Comparison of ENCODE assay signal across 9 cellular contexts in the genomic region with DNA sequence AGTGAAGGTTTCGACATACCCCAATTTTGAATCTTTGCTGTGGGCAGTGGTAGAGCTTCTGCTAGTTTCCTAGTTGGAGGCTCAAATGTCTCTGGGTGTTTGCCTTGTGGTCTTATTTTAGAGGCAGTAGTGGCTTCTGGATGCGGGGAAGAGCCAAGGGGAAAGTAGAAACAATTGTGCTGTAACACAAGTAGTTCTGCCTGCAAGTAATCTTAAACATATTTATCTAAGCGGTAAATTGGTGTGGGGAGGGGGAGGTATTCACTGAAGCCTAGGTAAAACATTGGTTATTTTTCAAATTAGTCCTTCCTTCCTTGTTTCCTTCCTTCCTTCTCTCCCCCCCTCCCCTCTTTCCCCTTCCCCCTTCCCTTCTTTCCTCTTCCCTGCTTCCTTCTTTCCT. TPM values are rescaled to one million over a fixed set of nuclear protein-coding genes. Genes with fewer than 3 reads are reported as not detected.
DNase-seq lines count a peak whose midpoint lies in the region; ATAC-seq and TF ChIP-seq lines count a peak whose summit lies in the region.
"Had no signal": no experiment of that assay in that cellular context is flagged by ENCODE, and none has a peak within 500 bp of the region (broad histone marks: within the 10 kb centered on the region; RNA-seq: fewer than 3 reads in every experiment).

A gene with protein sequence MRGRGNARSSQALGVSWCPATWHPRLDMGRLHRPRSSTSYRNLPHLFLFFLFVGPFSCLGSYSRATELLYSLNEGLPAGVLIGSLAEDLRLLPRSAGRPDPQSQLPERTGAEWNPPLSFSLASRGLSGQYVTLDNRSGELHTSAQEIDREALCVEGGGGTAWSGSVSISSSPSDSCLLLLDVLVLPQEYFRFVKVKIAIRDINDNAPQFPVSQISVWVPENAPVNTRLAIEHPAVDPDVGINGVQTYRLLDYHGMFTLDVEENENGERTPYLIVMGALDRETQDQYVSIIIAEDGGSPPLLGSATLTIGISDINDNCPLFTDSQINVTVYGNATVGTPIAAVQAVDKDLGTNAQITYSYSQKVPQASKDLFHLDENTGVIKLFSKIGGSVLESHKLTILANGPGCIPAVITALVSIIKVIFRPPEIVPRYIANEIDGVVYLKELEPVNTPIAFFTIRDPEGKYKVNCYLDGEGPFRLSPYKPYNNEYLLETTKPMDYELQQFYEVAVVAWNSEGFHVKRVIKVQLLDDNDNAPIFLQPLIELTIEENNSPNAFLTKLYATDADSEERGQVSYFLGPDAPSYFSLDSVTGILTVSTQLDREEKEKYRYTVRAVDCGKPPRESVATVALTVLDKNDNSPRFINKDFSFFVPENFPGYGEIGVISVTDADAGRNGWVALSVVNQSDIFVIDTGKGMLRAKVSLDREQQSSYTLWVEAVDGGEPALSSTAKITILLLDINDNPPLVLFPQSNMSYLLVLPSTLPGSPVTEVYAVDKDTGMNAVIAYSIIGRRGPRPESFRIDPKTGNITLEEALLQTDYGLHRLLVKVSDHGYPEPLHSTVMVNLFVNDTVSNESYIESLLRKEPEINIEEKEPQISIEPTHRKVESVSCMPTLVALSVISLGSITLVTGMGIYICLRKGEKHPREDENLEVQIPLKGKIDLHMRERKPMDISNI (minus strand): TSS at position 101 of the 400 bp plus-strand sequence. CDS start 691 bp downstream, outside the sequence.

- DNase-seq in colonic mucosa (no peak), right lobe of liver (no peak), smooth muscle cell (lab: John Stamatoyannopoulos, UW; ENCODE audit: unreplicated experiment) (no peak), A172 (ENCODE audit: low spot score) (no peak)
- DNase-seq in activated CD8-positive, alpha-beta memory T cell treated with anti-CD3 and anti-CD28 coated beads, Interleukin-2, amount 50 U/mL, for 48 hours, result no peak
- DNase-seq: dermis blood vessel endothelial cell had no signal

- 39% methylated on average over 2 of the region's 3 CpGs for WGBS in HUES64
- 24% methylated on average over 3 of the region's 3 CpGs for WGBS in right lobe of liver (ENCODE audit: insufficient coverage, low coverage, low lambda C conversion rate, missing lambda C conversion rate)
- 28% methylated on average over 3 of the region's 3 CpGs for WGBS in smooth muscle cell (ENCODE audit: low lambda C conversion rate)

- H3K9ac ChIP-seq in HUES64 (ENCODE audit: low read depth, low read length), result peak within 1 kb of the TSS; percentile 27
- H3K9ac ChIP-seq in colonic mucosa (ENCODE audit: low read depth in 2 of 2, low read length in 2 of 2), result peak within 1 kb of the TSS; percentile 28 to 37
- H3K9ac ChIP-seq in smooth muscle cell (ENCODE audit: low read depth), result no peak within 1 kb of the TSS

- H4K20me1 ChIP-seq in smooth muscle cell (ENCODE audit: low read depth), result no peaks in the 10 kb centered on the region

- H3F3A ChIP-seq in smooth muscle cell (ENCODE audit: low read depth), result no peaks in the 10 kb centered on the region

- H3K9me3 ChIP-seq in HUES64 (ENCODE audit: insufficient read depth, low read depth, low read length) (no peaks in the 10 kb centered on the region), colonic mucosa (no peaks in the 10 kb centered on the region), right lobe of liver (no peaks in the 10 kb centered on the region), smooth muscle cell (replicated peaks; ENCODE audit: low read depth) (no peaks in the 10 kb centered on the region)

- intact Hi-C loops in colonic mucosa (cut with DNase I) (no loop called here), right lobe of liver (cut with DNase I) (no loop called here)

- no peak for ATAC-seq in right lobe of liver
- no peak for ATAC-seq in HG03439 (IDR thresholded peaks at IDR 0.05; ENCODE audit: unreplicated experiment)
- no peak for ATAC-seq in GM18519 (IDR thresholded peaks at IDR 0.05; ENCODE audit: low FRiP score, unreplicated experiment)

- H3K4me1 ChIP-seq in HUES64 (ENCODE audit: insufficient read depth, low read length) (peaks cover 3% of the 10 kb centered on the region), colonic mucosa (no peaks in the 10 kb centered on the region), right lobe of liver (peaks cover 0 to 3% (median 0%) of the 10 kb centered on the region in 4 donors), smooth muscle cell (ENCODE audit: low read depth) (peaks cover 13% of the 10 kb centered on the region)

- no peak for TF ChIP-seq POLR2A in right lobe of liver (IDR thresholded peaks at IDR 0.05)

- TF ChIP-seq CTCF in colonic mucosa (IDR thresholded peaks at IDR 0.05) (no peak), right lobe of liver (IDR thresholded peaks at IDR 0.05) (no peak), smooth muscle cell (IDR thresholded peaks at IDR 0.05; ENCODE audit: borderline replicate concordance, insufficient read depth, poor library complexity, severe bottlenecking) (no peak)

- no peaks in the 10 kb centered on the region for H3K79me2 ChIP-seq in smooth muscle cell (ENCODE audit: low read depth)

- H3K4me3 ChIP-seq in HUES64 (ENCODE audit: low read length) (peak within 1 kb of the TSS; percentile 73), colonic mucosa (peak within 1 kb of the TSS; percentile 35), right lobe of liver (peak within 1 kb of the TSS; percentile 35 to 52 (median 46)), smooth muscle cell (peak within 1 kb of the TSS; percentile 54)

- H3K36me3 ChIP-seq in HUES64 (ENCODE audit: insufficient read depth, low read length), result no peaks in the 10 kb centered on the region
- no peaks in the 10 kb centered on the region for H3K36me3 ChIP-seq in colonic mucosa
- H3K36me3 ChIP-seq in right lobe of liver, result no peaks in the 10 kb centered on the region
- H3K36me3 ChIP-seq in smooth muscle cell (ENCODE audit: low read depth), result no peaks in the 10 kb centered on the region

- H3K4me2 ChIP-seq in smooth muscle cell, result peak within 1 kb of the TSS; percentile 86

- H3K27ac ChIP-seq in HUES64 (ENCODE audit: low read depth, low read length), result no peak within 1 kb of the TSS
- peak within 1 kb of the TSS; percentile 49 for H3K27ac ChIP-seq in colonic mucosa
- peak within 1 kb of the TSS in 1 of 3 donors; percentile 50 for H3K27ac ChIP-seq in right lobe of liver
- no peak within 1 kb of the TSS for H3K27ac ChIP-seq in smooth muscle cell (ENCODE audit: low read depth)

- peak within 1 kb of the TSS; percentile 74 for H2AFZ ChIP-seq in smooth muscle cell (ENCODE audit: low read depth)

- H3K27me3 ChIP-seq in HUES64 (ENCODE audit: insufficient read depth, low read length) (peaks cover 51% of the 10 kb centered on the region), colonic mucosa (no peaks in the 10 kb centered on the region), right lobe of liver (no peaks in the 10 kb centered on the region), smooth muscle cell (ENCODE audit: low read depth) (peaks cover 73% of the 10 kb centered on the region)

RNA-seq across cellular contexts. Expression of the gene that starts here (rescaled TPM):
- polyA plus RNA-seq in HUES64 (2013, experiment 1 of 2), result 1.1 TPM
- polyA plus RNA-seq in HUES64 (2013, experiment 2 of 2), result 1.3 TPM
- total RNA-seq in colonic mucosa, result 1 to 10 TPM; 7.8 to 8.6 TPM
- 1 to 10 TPM in 2 of 6 experiments, under 1 TPM in 4; 0.61 to 8.8 (median 0.77) TPM for total RNA-seq in right lobe of liver
- 0.04 and 0.63 TPM in 2 replicates for total RNA-seq in smooth muscle cell
- not detected in 2 replicates for polyA plus RNA-seq in smooth muscle cell
- not detected in 2 replicates for total RNA-seq in A172 (2014; rRNA removed; shearing (Covaris generic))
